In the genomic region with DNA sequence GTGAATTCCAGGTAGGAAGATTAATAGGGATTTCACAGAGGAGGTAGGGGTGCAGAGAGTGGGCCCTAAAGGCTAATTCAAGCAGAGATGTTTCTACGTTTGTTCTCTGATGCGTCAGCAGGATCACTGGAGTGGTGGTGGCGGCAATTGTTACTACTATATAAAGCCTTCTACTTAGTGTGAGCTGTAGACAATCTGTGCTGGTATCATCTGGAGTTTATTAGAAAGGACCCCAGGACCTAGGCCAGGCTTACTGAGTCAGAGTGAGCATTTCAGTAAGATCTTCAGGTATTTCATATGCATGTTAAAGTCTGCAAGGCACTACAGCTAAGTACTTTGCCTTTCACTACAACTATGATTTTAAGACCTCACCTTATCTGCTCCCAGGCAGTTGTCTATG, we compare ENCODE assay signal across 20 cellular contexts.
"Had no signal": no experiment of that assay in that cellular context is flagged by ENCODE, and none has a peak within 500 bp of the region (broad histone marks: within the 10 kb centered on the region; RNA-seq: fewer than 3 reads in every experiment).

No MANE protein-coding gene starts in this region.

- H3K4me2 ChIP-seq: neural progenitor cell had no signal

- H3K36me3 ChIP-seq: neural progenitor cell, pancreas had no signal

- H3K9me3 ChIP-seq: gastrocnemius medialis, pancreas had no signal

- H2AFZ ChIP-seq: neural progenitor cell had no signal

- DNase-seq: effector CD4-positive, alpha-beta T cell; gastrocnemius medialis; heart right ventricle; hypothalamus; left ventricle myocardium superior; mesenchymal stem cell; midbrain; occipital lobe; pancreas; right cardiac atrium; small intestine; stimulated activated CD4-positive, alpha-beta T cell treated with anti-CD3 and anti-CD28 coated beads, Interleukin-12 subunit alpha, Interleukin-12 subunit beta, amount 100 ng/mL, for 4 hours; stimulated activated CD4-positive, alpha-beta T cell treated with anti-CD3 and anti-CD28 coated beads, Interleukin-2, amount 100 ng/mL, for 48 hours; stimulated activated naive CD4-positive, alpha-beta T cell treated with Interleukin-2 at 50 U/mL for 16 hours; trophoblast cell had no signal

- ATAC-seq: esophagus mucosa; gastrocnemius medialis; heart right ventricle; left ventricle myocardium superior; natural killer cell treated with Interleukin-12 subunit alpha and Interleukin-12 subunit beta and Interleukin-15 and Interleukin-18, amount 100 ng/mL, for 72 hours; pancreas; right cardiac atrium had no signal

- H3K9ac ChIP-seq: neural progenitor cell had no signal

- H3K4me3 ChIP-seq: coronary artery, gastrocnemius medialis, heart right ventricle, lung, neural progenitor cell, pancreas had no signal

- H3K27ac ChIP-seq: coronary artery, gastrocnemius medialis, heart right ventricle, neural progenitor cell, pancreas had no signal

- H3K27me3 ChIP-seq: gastrocnemius medialis, heart right ventricle, neural progenitor cell, pancreas had no signal

- H3K4me1 ChIP-seq: neural progenitor cell had no signal
